In the genomic region with DNA sequence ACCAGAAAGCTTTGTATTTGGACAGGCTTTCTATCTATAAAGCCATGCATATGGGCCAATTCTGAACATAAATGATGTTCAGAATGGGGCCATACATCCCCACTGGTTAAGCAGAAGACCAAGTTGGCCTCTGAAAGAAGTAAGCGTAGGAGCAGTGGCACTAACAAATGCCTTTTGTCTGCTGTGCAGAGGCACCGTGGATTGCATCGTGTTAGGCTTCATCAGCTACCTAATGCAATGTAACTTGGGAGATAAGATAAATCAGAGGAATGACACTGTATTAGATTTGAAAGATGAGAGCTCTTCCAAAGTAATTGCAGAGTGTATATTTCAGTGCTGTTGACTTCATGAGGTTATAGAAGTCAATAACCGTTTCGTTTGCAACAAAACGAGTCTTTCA, we compare ENCODE assay signal across 35 cellular contexts.
"Had no signal": no experiment of that assay in that cellular context is flagged by ENCODE, and none has a peak within 500 bp of the region (broad histone marks: within the 10 kb centered on the region; RNA-seq: fewer than 3 reads in every experiment).

No MANE protein-coding gene starts in this region.

- H3K36me3 ChIP-seq: adrenal gland, colonic mucosa, ovary, prostate gland had no signal

- H3K27me3 Mint-ChIP-seq: activated CD4-positive, alpha-beta memory T cell treated with anti-CD3 and anti-CD28 coated beads for 36 hours; activated CD4-positive, alpha-beta T cell treated with anti-CD3 and anti-CD28 coated beads, Interleukin-2, amount 10 ng/mL, durations not matched to agents 24 days and 14 days; activated naive CD8-positive, alpha-beta T cell treated with anti-CD3 and anti-CD28 coated beads for 36 hours; stimulated activated naive CD8-positive, alpha-beta T cell treated with anti-CD3 and anti-CD28 coated beads, Interleukin-15, Interleukin-2, amounts not matched to agents 100 ng/mL and 50 ng/mL, for 24 hours had no signal

- DNase-seq: activated CD4-positive, alpha-beta memory T cell treated with anti-CD3 and anti-CD28 coated beads for 36 hours; activated CD4-positive, alpha-beta T cell treated with anti-CD3 and anti-CD28 coated beads, Interleukin-2, amount 10 ng/mL, durations not matched to agents 24 days and 14 days; activated CD4-positive, CD25-positive, alpha-beta regulatory T cell treated with anti-CD3 and anti-CD28 coated beads, Interleukin-2, amount 50 U/mL, for 72 hours; activated CD8-positive, alpha-beta memory T cell treated with anti-CD3 and anti-CD28 coated beads, Interleukin-2, amount 50 U/mL, for 4 hours; activated effector memory CD4-positive, alpha-beta T cell treated with anti-CD3 and anti-CD28 coated beads, Interleukin-2, amount 50 U/mL, for 16 hours; activated naive CD4-positive, alpha-beta T cell treated with anti-CD3 and anti-CD28 coated beads for 36 hours; activated naive CD8-positive, alpha-beta T cell treated with anti-CD3 and anti-CD28 coated beads for 36 hours; activated T-cell treated with anti-CD3 and anti-CD28 coated beads, Interleukin-2, amount 50 U/mL, for 1 hour; adrenal gland; aorta; body of pancreas; cerebellar nuclear complex; colonic mucosa; effector CD8-positive, alpha-beta T cell; esophagus squamous epithelium; foreskin melanocyte; heart right ventricle; kidney glomerular epithelial cell; left lung; ovary; retina; stimulated activated CD4-positive, alpha-beta T cell treated with anti-CD3 and anti-CD28 coated beads, Interleukin-12 subunit alpha, Interleukin-12 subunit beta, amount 100 ng/mL, for 4 hours; stimulated activated CD4-positive, alpha-beta T cell treated with anti-CD3 and anti-CD28 coated beads, Interleukin-4, amount 100 ng/mL, for 1 hour; T-helper 9 cell; thyroid gland; upper lobe of left lung had no signal

- ATAC-seq: body of pancreas, heart right ventricle, left lung, sciatic nerve had no signal

- H3K4me1 ChIP-seq: adrenal gland, body of pancreas, colonic mucosa, esophagus squamous epithelium, left lung, prostate gland, thyroid gland, upper lobe of left lung had no signal

- H3K9me3 ChIP-seq: adrenal gland, body of pancreas, colonic mucosa, left lung, ovary, prostate gland, thyroid gland, upper lobe of left lung had no signal

- H3K4me1 Mint-ChIP-seq: activated CD4-positive, alpha-beta T cell treated with anti-CD3 and anti-CD28 coated beads, Interleukin-2, amount 10 ng/mL, durations not matched to agents 24 days and 14 days; activated naive CD8-positive, alpha-beta T cell treated with anti-CD3 and anti-CD28 coated beads for 36 hours had no signal

- H3K4me3 Mint-ChIP-seq: activated CD4-positive, alpha-beta memory T cell treated with anti-CD3 and anti-CD28 coated beads for 36 hours; activated CD4-positive, alpha-beta T cell treated with anti-CD3 and anti-CD28 coated beads, Interleukin-2, amount 10 ng/mL, durations not matched to agents 24 days and 14 days; activated naive CD4-positive, alpha-beta T cell treated with anti-CD3 and anti-CD28 coated beads for 36 hours; activated naive CD8-positive, alpha-beta T cell treated with anti-CD3 and anti-CD28 coated beads for 36 hours; activated T-helper 1 cell treated with anti-CD3 and anti-CD28 coated beads, Interleukin-12 subunit alpha, Interleukin-12 subunit beta, Interleukin-2, Interleukin-4 antibody, amounts not matched to agents 30 ng/mL and 10 ng/mL and 1 ng/mL, durations not matched to agents 14 hours and 24 hours and 36 hours; stimulated activated naive CD8-positive, alpha-beta T cell treated with anti-CD3 and anti-CD28 coated beads, Interleukin-15, Interleukin-2, amounts not matched to agents 100 ng/mL and 50 ng/mL, for 24 hours; T-helper 1 cell treated with Interleukin-12 subunit alpha and Interleukin-12 subunit beta and Interleukin-4 antibody, amounts not matched to agents 30 μg/mL and 1 μg/mL, for 36 hours had no signal

- H3K27ac ChIP-seq: adrenal gland, body of pancreas, colonic mucosa, epithelial cell of prostate, esophagus squamous epithelium, heart right ventricle, left lung, ovary, prostate gland, skin epidermis, thyroid gland, upper lobe of left lung, VCaP had no signal

- H3K4me3 ChIP-seq: adrenal gland, body of pancreas, colonic mucosa, esophagus squamous epithelium, heart right ventricle, left lung, lung, ovary, prostate gland, skin epidermis, thyroid gland, upper lobe of left lung had no signal

- H3K27me3 ChIP-seq: adrenal gland, body of pancreas, colonic mucosa, esophagus squamous epithelium, heart right ventricle, left lung, ovary, thyroid gland, upper lobe of left lung had no signal

- H3K9me3 Mint-ChIP-seq: stimulated activated naive CD8-positive, alpha-beta T cell treated with anti-CD3 and anti-CD28 coated beads, Interleukin-15, Interleukin-2, amounts not matched to agents 100 ng/mL and 50 ng/mL, for 24 hours had no signal

- H3K27ac Mint-ChIP-seq: activated CD4-positive, alpha-beta memory T cell treated with anti-CD3 and anti-CD28 coated beads for 36 hours; activated CD4-positive, alpha-beta T cell treated with anti-CD3 and anti-CD28 coated beads, Interleukin-2, amount 10 ng/mL, durations not matched to agents 24 days and 14 days; activated naive CD4-positive, alpha-beta T cell treated with anti-CD3 and anti-CD28 coated beads for 36 hours; activated naive CD8-positive, alpha-beta T cell treated with anti-CD3 and anti-CD28 coated beads for 36 hours; activated T-helper 1 cell treated with anti-CD3 and anti-CD28 coated beads, Interleukin-12 subunit alpha, Interleukin-12 subunit beta, Interleukin-2, Interleukin-4 antibody, amounts not matched to agents 30 ng/mL and 10 ng/mL and 1 ng/mL, durations not matched to agents 14 hours and 24 hours and 36 hours; stimulated activated naive CD8-positive, alpha-beta T cell treated with anti-CD3 and anti-CD28 coated beads, Interleukin-15, Interleukin-2, amounts not matched to agents 100 ng/mL and 50 ng/mL, for 24 hours; T-helper 1 cell treated with Interleukin-12 subunit alpha and Interleukin-12 subunit beta and Interleukin-4 antibody, amounts not matched to agents 30 μg/mL and 1 μg/mL, for 36 hours had no signal
